In the genomic region with DNA sequence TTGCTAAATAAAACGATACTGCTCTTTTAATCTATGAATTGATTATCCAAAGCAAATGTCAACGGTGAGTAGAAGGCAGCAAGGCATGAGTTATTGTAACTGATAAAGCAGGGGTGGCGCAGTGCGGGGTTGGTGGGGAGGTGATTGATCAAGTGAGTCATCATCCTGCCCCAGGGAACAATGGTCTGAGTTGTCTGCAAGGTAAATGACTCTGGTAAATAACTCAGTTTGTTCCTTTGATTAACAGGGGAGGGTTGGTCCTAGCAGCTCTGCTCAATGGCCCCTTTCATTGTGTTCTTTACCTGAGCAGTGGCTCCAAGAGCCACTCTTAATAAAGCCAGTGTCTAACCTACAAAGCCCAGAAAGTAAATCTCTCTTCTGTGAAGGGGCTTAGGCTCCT, we compare ENCODE assay signal across 1 cellular context.
TF ChIP-seq lines count a peak whose summit lies in the region.

No MANE protein-coding gene starts in this region.

TF ChIP-seq in HepG2, 621 proteins besides CTCF, POLR2A, EP300 and RAD21 (continued from another document):
- peak; percentile 77 for TF ChIP-seq PAXIP1 (CRISPR knock-in tag; conservative IDR thresholded peaks at IDR 0.05)
- peak; percentile 95 for TF ChIP-seq FOSL2 (CRISPR knock-in tag; IDR thresholded peaks at IDR 0.05)
- TF ChIP-seq ARID3A (IDR thresholded peaks at IDR 0.05; ENCODE audit: low read depth, low read length), result peak; percentile 55; the same call in 1 of the 2 replicates
- peak; percentile 97 for TF ChIP-seq ZSCAN25 (CRISPR knock-in tag; IDR thresholded peaks at IDR 0.05)
